In genomic region chr7:131166066-131166465, GRCh38 we compare ENCODE assay signal across 1 cellular context.
TF ChIP-seq lines count a peak whose summit lies in the region.

No MANE protein-coding gene starts in this region.

TF ChIP-seq in HepG2, 621 proteins besides CTCF, POLR2A, EP300 and RAD21 (continued from another document):
- 0 out of 2 replicates have a peak, but pooled peaks have one; percentile 29 for TF ChIP-seq ZBTB33 (CRISPR knock-in tag; IDR thresholded peaks at IDR 0.05)
